In genomic region chr19:14582894-14583340, GRCh38 we compare ENCODE assay signal across 1 cellular context.
TF ChIP-seq lines count a peak whose summit lies in the region.

A gene with protein sequence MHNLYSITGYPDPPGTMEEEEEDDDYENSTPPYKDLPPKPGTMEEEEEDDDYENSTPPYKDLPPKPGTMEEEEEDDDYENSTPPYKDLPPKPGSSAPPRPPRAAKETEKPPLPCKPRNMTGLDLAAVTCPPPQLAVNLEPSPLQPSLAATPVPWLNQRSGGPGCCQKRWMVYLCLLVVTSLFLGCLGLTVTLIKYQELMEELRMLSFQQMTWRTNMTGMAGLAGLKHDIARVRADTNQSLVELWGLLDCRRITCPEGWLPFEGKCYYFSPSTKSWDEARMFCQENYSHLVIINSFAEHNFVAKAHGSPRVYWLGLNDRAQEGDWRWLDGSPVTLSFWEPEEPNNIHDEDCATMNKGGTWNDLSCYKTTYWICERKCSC (plus strand): TSS chr19:14583084. CDS start chr19:14583161, 77 bp downstream.

TF ChIP-seq in WTC11, 78 proteins besides CTCF, POLR2A, EP300 and RAD21 (continued from another document):
- TF ChIP-seq, protein P1, sequence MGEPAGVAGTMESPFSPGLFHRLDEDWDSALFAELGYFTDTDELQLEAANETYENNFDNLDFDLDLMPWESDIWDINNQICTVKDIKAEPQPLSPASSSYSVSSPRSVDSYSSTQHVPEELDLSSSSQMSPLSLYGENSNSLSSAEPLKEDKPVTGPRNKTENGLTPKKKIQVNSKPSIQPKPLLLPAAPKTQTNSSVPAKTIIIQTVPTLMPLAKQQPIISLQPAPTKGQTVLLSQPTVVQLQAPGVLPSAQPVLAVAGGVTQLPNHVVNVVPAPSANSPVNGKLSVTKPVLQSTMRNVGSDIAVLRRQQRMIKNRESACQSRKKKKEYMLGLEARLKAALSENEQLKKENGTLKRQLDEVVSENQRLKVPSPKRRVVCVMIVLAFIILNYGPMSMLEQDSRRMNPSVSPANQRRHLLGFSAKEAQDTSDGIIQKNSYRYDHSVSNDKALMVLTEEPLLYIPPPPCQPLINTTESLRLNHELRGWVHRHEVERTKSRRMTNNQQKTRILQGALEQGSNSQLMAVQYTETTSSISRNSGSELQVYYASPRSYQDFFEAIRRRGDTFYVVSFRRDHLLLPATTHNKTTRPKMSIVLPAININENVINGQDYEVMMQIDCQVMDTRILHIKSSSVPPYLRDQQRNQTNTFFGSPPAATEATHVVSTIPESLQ (CRISPR knock-in tag; IDR thresholded peaks at IDR 0.05) = no peak
